ENCODE assay signal across 8 cellular contexts in the genomic region with DNA sequence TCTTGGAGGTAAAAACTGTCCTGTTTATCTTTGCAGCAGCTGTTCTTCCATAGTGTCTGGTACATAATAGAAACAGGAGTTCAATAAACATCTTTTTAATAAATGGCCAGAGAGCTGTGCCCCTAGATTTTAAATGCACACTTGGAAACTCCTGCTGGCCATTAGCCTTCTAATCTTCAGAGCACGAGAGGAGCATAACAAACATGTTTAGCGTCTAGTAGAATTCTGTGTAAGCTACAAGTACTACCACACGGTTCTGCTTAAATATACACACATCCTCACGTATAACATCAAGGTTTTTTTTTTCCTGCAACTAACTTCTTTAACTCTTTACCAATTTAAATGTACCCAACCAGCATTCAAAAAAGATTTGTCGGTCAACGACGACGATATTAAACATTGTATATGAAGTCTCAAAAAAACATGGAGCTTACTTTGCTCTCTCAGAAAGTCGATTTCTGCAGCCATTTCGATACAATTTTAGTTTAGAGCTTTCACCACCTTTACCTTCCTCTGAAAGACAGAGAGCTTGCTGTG.
DNase-seq lines count a peak whose midpoint lies in the region; ATAC-seq and TF ChIP-seq lines count a peak whose summit lies in the region.

No MANE protein-coding gene starts in this region.

- H3K4me1 ChIP-seq in iPS-15b (ENCODE audit: control insufficient read depth, insufficient read depth, low read length), result peaks cover 7% of the 10 kb centered on the region

- peak overlapping the region; percentile 86 for H3K27ac ChIP-seq in WERI-Rb-1
- peak overlapping the region; percentile 91 for H3K27ac ChIP-seq in substantia nigra (ENCODE audit: low read depth, low read length, poor library complexity, severe bottlenecking)

- TF ChIP-seq CTCF in HFF-Myc (IDR thresholded peaks at IDR 0.05; ENCODE audit: low read depth, low read length, missing control alignments), result no peak
- no peak for TF ChIP-seq CTCF in WERI-Rb-1 (IDR thresholded peaks at IDR 0.05; ENCODE audit: low read depth, low read length)

- H3K4me3 ChIP-seq in HFF-Myc (replicated peaks; ENCODE audit: low read depth, low read length) (peak overlapping the region; percentile 75), WERI-Rb-1 (ENCODE audit: low read depth, low read length) (peak overlapping the region; percentile 75), iPS-15b (ENCODE audit: low read depth, low read length) (peak overlapping the region; percentile 94)

- H3K27me3 ChIP-seq in WERI-Rb-1 (ENCODE audit: insufficient read depth, low read depth, severe bottlenecking) (no peaks in the 10 kb centered on the region), iPS-15b (ENCODE audit: control insufficient read depth, insufficient read depth, low read length) (no peaks in the 10 kb centered on the region)

- H3K9me3 ChIP-seq in WERI-Rb-1 (ENCODE audit: severe bottlenecking) (no peaks in the 10 kb centered on the region), iPS-15b (ENCODE audit: control insufficient read depth, insufficient read depth, low read length) (no peaks in the 10 kb centered on the region)

- DNase-seq in HFF-Myc (ENCODE audit: extremely low read depth, low read depth) (no peak), WERI-Rb-1 (no peak), substantia nigra (lab: John Stamatoyannopoulos, UW) (peak in 1 of 49 donors; percentile 21)
- DNase-seq in activated CD4-positive, alpha-beta T cell treated with anti-CD3 and anti-CD28 coated beads for 1 hour, result no peak
- DNase-seq in activated effector memory CD4-positive, alpha-beta T cell treated with anti-CD3 and anti-CD28 coated beads, Interleukin-2, amount 50 U/mL, for 16 hours, result no peak

- ATAC-seq in GM19463 (IDR thresholded peaks at IDR 0.05; ENCODE audit: unreplicated experiment) (no peak), HG02642 (IDR thresholded peaks at IDR 0.05; ENCODE audit: poor library complexity, unreplicated experiment) (no peak)

- H3K36me3 ChIP-seq in WERI-Rb-1 (no peaks in the 10 kb centered on the region; the same call in 1 of the 2 replicates), iPS-15b (ENCODE audit: control insufficient read depth, insufficient read depth, low read length) (no peaks in the 10 kb centered on the region)

- H3K9ac ChIP-seq in iPS-15b (ENCODE audit: low read depth, low read length), result peak overlapping the region; percentile 89
